Comparison of ENCODE assay signal across 11 cellular contexts in the genomic region with DNA sequence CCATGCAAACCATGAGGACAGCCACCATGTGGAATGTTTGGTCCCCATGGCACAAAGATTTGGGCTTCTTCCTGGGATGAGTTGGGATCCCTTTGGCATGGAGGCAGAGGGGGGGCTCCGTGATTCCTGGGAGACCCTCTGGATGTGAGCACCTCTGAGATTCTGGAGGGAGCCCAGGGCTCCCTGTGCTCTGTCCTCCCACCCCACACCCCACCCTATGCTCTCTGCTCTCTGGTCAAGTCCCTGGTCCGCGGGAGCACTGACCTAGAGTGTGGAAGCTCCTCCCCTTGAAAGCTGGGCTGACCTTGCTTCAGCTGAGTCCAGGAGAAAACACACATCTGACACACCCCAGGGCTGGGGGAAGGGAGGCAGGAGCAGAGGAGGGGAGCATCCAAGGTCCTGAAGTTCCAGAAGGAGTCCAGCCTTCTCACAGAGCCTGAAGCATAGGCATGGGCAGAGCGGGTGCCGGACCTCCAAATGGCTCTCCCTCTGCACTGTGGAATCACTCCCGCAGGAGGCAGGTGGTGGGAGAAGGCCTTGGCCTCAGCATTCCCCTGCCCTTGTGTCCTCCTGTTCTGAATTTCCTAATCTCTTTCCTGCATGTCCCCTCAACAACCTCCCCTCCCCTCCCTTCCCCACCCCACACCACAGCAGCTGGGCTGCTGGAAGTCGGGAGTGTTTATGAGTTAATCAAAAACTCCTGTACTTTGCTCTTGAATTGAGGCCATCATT. TPM values are rescaled to one million over a fixed set of nuclear protein-coding genes. Genes with fewer than 3 reads are reported as not detected.
DNase-seq lines count a peak whose midpoint lies in the region; ATAC-seq and TF ChIP-seq lines count a peak whose summit lies in the region.
"Had no signal": no experiment of that assay in that cellular context is flagged by ENCODE, and none has a peak within 500 bp of the region (broad histone marks: within the 10 kb centered on the region; RNA-seq: fewer than 3 reads in every experiment).

No MANE protein-coding gene starts in this region.

- no peak for TF ChIP-seq POLR2A in gastrocnemius medialis (IDR thresholded peaks at IDR 0.05)

- ATAC-seq in gastrocnemius medialis (peak; percentile 68 to 70), HG03342 (IDR thresholded peaks at IDR 0.05; ENCODE audit: unreplicated experiment) (no peak), HG02852 (IDR thresholded peaks at IDR 0.05; ENCODE audit: unreplicated experiment) (no peak)

- H3K4me1 ChIP-seq in gastrocnemius medialis = peaks cover 7 to 19% of the 10 kb centered on the region in 2 donors

- in situ Hi-C loops in gastrocnemius medialis (cut with MboI; ENCODE audit: low sequenced_read_pairs in 4 of 4) = no loop called here

- H3K36me3 ChIP-seq in gastrocnemius medialis = no peaks in the 10 kb centered on the region

- peak overlapping the region; percentile 55 to 78 (median 75) for H3K27ac ChIP-seq in gastrocnemius medialis

- DNase-seq in HCEC 1CT = peak; percentile 27
- DNase-seq in ecto neural progenitor cell (ENCODE audit: low spot score) = peak; percentile 48
- DNase-seq in left kidney (ENCODE audit: low read depth, low spot score) = peak; percentile 85
- DNase-seq in gastrocnemius medialis = peak; percentile 62 to 71
- no peak for DNase-seq in middle frontal gyrus (ENCODE audit: extremely low spot score, low spot score)
- no peak for DNase-seq in OCI-M1 (lab: John Stamatoyannopoulos, UW)
- DNase-seq: activated naive CD4-positive, alpha-beta T cell treated with anti-CD3 and anti-CD28 coated beads, Interleukin-2, amount 10 ng/mL, durations not matched to agents 7 days and 5 days had no signal

- no peaks in the 10 kb centered on the region for H3K9me3 ChIP-seq in gastrocnemius medialis

- no peaks in the 10 kb centered on the region for H3K27me3 ChIP-seq in gastrocnemius medialis

- peak overlapping the region in 2 of 4 donors; percentile 4 to 18 for H3K4me3 ChIP-seq in gastrocnemius medialis

- intact Hi-C loops in gastrocnemius medialis (cut with DNase I; ENCODE audit: low total_unique reads) = no loop called here

- no peak for TF ChIP-seq CTCF in gastrocnemius medialis (IDR thresholded peaks at IDR 0.05 in 4 of 5, conservative IDR thresholded peaks at IDR 0.05 in 1 of 5)

RNA-seq across cellular contexts. Expression of gene OAF, which starts 25.7 kb away (rescaled TPM):
- 10 to 100 TPM in 3 of 4 donors, 1 to 10 TPM in 1; 8.7 to 17.5 (median 10.1) TPM for total RNA-seq in gastrocnemius medialis

RNA-seq across cellular contexts. Expression of gene TRIM29, which starts 47.2 kb away (rescaled TPM):
- total RNA-seq in gastrocnemius medialis = 1 to 10 TPM in 1 of 4 donors, under 1 TPM in 2, not detected in 1; 0.65 to 2.9 (median 0.95) TPM
- total RNA-seq: CD4-positive, alpha-beta T cell; endothelial cell of umbilical vein had no signal

RNA-seq across cellular contexts. Expression of gene POU2F3, which starts 54.8 kb away (rescaled TPM):
- total RNA-seq in gastrocnemius medialis = not detected
- total RNA-seq: CD4-positive, alpha-beta T cell; endothelial cell of umbilical vein had no signal

Comparison
In these comparisons a context has a peak if more than half of its experiments do, and no peak if none do; other contexts are left out.
1. DNase-seq: peak in HCEC 1CT (single experiment), ecto neural progenitor cell (single experiment), left kidney (single experiment) and gastrocnemius medialis (2 of 2); none in middle frontal gyrus (single experiment) and OCI-M1 (single experiment).
2. ATAC-seq: peak in gastrocnemius medialis (2 of 2); none in HG03342 (single experiment) and HG02852 (single experiment).